Comparison of ENCODE assay signal across 1 cellular context in genomic region chr5:129094924-129095797, GRCh38.
TF ChIP-seq lines count a peak whose summit lies in the region.

No MANE protein-coding gene starts in this region.

TF ChIP-seq in K562, 482 proteins besides CTCF, POLR2A, EP300 and RAD21 (continued from another document):
- TF ChIP-seq ZNF75A (CRISPR knock-in tag; IDR thresholded peaks at IDR 0.05) (no peak), DLX4 (CRISPR knock-in tag; IDR thresholded peaks at IDR 0.05) (no peak), EP400 (IDR thresholded peaks at IDR 0.05) (peak; percentile 30; the same call in 1 of the 2 replicates), ZZZ3 (IDR thresholded peaks at IDR 0.05) (no peak), NKRF (IDR thresholded peaks at IDR 0.05; ENCODE audit: borderline replicate concordance) (no peak; the same call in 1 of the 2 replicates), CBX2 (IDR thresholded peaks at IDR 0.05; ENCODE audit: insufficient read depth, low read length, poor library complexity, severe bottlenecking) (no peak), ZNF212 (CRISPR knock-in tag; IDR thresholded peaks at IDR 0.05) (no peak), SREBF1 (IDR thresholded peaks at IDR 0.05; ENCODE audit: borderline replicate concordance, low read depth, low read length) (no peak)
